Comparison of ENCODE assay signal across 1 cellular context in the genomic region with DNA sequence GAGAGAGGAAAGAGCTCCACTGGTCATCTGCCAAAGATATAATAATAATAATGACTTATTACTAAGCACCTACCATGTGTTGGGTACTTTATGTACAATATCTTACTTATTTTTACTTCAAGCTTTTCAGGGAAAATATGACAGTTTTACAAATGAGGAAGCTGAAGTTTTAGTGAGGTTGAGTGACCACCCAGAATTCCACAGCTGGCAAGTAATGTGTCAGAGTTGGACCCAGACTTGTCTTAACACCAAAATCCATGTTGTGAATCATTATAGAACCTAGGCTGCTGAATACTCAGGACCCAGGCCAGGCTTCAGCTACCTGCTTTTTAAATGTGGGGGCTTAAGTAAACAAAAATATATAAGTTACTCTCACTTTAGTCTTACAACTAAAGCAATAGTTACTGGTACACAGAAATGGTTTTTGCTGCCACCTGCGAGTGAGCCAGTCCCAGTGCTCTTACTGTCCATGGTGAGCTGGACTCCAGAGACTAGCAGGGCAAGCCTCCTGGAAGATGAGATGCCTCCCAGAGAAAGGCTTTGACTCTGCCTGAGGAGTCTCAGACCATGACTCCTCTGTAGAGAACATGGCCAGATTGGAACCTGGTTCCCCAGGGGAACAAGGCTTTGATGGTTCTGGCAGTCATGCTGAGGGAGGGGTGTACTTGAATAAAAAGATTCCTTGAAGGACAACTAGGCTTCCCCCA.
TF ChIP-seq lines count a peak whose summit lies in the region.

No MANE protein-coding gene starts in this region.

TF ChIP-seq in GM23338, 12 proteins besides CTCF, POLR2A, EP300 and RAD21 (continued from another document):
- TF ChIP-seq, protein P1, sequence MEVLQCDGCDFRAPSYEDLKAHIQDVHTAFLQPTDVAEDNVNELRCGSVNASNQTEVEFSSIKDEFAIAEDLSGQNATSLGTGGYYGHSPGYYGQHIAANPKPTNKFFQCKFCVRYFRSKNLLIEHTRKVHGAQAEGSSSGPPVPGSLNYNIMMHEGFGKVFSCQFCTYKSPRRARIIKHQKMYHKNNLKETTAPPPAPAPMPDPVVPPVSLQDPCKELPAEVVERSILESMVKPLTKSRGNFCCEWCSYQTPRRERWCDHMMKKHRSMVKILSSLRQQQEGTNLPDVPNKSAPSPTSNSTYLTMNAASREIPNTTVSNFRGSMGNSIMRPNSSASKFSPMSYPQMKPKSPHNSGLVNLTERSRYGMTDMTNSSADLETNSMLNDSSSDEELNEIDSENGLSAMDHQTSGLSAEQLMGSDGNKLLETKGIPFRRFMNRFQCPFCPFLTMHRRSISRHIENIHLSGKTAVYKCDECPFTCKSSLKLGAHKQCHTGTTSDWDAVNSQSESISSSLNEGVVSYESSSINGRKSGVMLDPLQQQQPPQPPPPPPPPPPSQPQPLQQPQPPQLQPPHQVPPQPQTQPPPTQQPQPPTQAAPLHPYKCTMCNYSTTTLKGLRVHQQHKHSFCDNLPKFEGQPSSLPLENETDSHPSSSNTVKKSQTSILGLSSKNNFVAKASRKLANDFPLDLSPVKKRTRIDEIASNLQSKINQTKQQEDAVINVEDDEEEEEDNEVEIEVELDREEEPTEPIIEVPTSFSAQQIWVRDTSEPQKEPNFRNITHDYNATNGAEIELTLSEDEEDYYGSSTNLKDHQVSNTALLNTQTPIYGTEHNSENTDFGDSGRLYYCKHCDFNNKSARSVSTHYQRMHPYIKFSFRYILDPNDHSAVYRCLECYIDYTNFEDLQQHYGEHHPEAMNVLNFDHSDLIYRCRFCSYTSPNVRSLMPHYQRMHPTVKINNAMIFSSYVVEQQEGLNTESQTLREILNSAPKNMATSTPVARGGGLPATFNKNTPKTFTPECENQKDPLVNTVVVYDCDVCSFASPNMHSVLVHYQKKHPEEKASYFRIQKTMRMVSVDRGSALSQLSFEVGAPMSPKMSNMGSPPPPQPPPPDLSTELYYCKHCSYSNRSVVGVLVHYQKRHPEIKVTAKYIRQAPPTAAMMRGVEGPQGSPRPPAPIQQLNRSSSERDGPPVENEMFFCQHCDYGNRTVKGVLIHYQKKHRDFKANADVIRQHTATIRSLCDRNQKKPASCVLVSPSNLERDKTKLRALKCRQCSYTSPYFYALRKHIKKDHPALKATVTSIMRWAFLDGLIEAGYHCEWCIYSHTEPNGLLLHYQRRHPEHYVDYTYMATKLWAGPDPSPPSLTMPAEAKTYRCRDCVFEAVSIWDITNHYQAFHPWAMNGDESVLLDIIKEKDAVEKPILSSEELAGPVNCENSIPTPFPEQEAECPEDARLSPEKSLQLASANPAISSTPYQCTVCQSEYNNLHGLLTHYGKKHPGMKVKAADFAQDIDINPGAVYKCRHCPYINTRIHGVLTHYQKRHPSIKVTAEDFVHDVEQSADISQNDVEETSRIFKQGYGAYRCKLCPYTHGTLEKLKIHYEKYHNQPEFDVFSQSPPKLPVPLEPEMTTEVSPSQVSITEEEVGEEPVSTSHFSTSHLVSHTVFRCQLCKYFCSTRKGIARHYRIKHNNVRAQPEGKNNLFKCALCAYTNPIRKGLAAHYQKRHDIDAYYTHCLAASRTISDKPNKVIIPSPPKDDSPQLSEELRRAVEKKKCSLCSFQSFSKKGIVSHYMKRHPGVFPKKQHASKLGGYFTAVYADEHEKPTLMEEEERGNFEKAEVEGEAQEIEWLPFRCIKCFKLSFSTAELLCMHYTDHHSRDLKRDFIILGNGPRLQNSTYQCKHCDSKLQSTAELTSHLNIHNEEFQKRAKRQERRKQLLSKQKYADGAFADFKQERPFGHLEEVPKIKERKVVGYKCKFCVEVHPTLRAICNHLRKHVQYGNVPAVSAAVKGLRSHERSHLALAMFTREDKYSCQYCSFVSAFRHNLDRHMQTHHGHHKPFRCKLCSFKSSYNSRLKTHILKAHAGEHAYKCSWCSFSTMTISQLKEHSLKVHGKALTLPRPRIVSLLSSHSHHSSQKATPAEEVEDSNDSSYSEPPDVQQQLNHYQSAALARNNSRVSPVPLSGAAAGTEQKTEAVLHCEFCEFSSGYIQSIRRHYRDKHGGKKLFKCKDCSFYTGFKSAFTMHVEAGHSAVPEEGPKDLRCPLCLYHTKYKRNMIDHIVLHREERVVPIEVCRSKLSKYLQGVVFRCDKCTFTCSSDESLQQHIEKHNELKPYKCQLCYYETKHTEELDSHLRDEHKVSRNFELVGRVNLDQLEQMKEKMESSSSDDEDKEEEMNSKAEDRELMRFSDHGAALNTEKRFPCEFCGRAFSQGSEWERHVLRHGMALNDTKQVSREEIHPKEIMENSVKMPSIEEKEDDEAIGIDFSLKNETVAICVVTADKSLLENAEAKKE (CRISPR knock-in tag; IDR thresholded peaks at IDR 0.05): no peak
- TF ChIP-seq EZH2phosphoT487 (IDR thresholded peaks at IDR 0.05; ENCODE audit: unreplicated experiment) (no peak), JUNB (IDR thresholded peaks at IDR 0.05; ENCODE audit: unreplicated experiment) (no peak), CREB1 (CRISPR knock-in tag; IDR thresholded peaks at IDR 0.05; ENCODE audit: low read depth) (no peak), POLR2AphosphoS5 (IDR thresholded peaks at IDR 0.05; ENCODE audit: low read depth) (no peak)
- TF ChIP-seq, protein P2, sequence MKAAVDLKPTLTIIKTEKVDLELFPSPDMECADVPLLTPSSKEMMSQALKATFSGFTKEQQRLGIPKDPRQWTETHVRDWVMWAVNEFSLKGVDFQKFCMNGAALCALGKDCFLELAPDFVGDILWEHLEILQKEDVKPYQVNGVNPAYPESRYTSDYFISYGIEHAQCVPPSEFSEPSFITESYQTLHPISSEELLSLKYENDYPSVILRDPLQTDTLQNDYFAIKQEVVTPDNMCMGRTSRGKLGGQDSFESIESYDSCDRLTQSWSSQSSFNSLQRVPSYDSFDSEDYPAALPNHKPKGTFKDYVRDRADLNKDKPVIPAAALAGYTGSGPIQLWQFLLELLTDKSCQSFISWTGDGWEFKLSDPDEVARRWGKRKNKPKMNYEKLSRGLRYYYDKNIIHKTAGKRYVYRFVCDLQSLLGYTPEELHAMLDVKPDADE (IDR thresholded peaks at IDR 0.05): no peak
